Comparison of ENCODE assay signal across 5 cellular contexts in genomic region chr15:76887280-76888141, GRCh38. TPM values are rescaled to one million over a fixed set of nuclear protein-coding genes. Genes with fewer than 3 reads are reported as not detected.
DNase-seq lines count a peak whose midpoint lies in the region; FAIRE-seq and TF ChIP-seq lines count a peak whose summit lies in the region.
"Not testable (repeated sequence)": the region's sequence is repeated elsewhere in the genome, so short reads cannot be mapped to it uniquely, and the experiment has no call there.

No MANE protein-coding gene starts in this region.

- H4K91ac ChIP-seq in H1 (replicated peaks; ENCODE audit: insufficient read length, low read length) = not testable (repeated sequence)

- not testable (repeated sequence) for H3K4me3 Mint-ChIP-seq in neural progenitor cell; progenitor cell of endocrine pancreas (ENCODE audit: low read depth)

- H4K8ac ChIP-seq in H1 (ENCODE audit: extremely low read depth, insufficient read depth, low read length) = not testable (repeated sequence)

- DNase-seq in H1 (ENCODE audit: low read depth in 1 of 2, low spot score in 2 of 2); progenitor cell of endocrine pancreas (ENCODE audit: low spot score, unreplicated experiment): not testable (repeated sequence)
- DNase-seq in left kidney (ENCODE audit: low read depth, low spot score) (peak; percentile 11), neural progenitor cell (ENCODE audit: low spot score) (peak; percentile 7)

- not testable (repeated sequence) for H3K23ac ChIP-seq in H1 (ENCODE audit: insufficient read length)

- H3K79me1 ChIP-seq in H1 (ENCODE audit: low read depth, low read length) = not testable (repeated sequence)

- TF ChIP-seq POLR2A in H1 (IDR thresholded peaks at IDR 0.05; ENCODE audit: control extremely low read depth in 1 of 2, low read depth in 2 of 2, low read length in 2 of 2) = not testable (repeated sequence)

- not testable (repeated sequence) for H3K79me2 ChIP-seq in H1 (ENCODE audit: control insufficient read depth in 1 of 2, insufficient read depth in 2 of 2, low read length in 2 of 2); neural progenitor cell (ENCODE audit: low read depth)

- not testable (repeated sequence) for H3K4me2 ChIP-seq in H1 (ENCODE audit: insufficient read depth in 1 of 2, low read depth in 2 of 2, low read length in 2 of 2); neural progenitor cell

- H3K4ac ChIP-seq in H1 (replicated peaks; ENCODE audit: insufficient read length, low read depth, low read length) = not testable (repeated sequence)

- not testable (repeated sequence) for H2BK15ac ChIP-seq in H1 (ENCODE audit: low read length)

- not testable (repeated sequence) for H2BK5ac ChIP-seq in H1 (ENCODE audit: low read depth, low read length)

- H3K4me1 Mint-ChIP-seq in neural progenitor cell; progenitor cell of endocrine pancreas (ENCODE audit: low read depth): not testable (repeated sequence)

- not testable (repeated sequence) for H3K27me3 ChIP-seq in H1 (replicated peaks in 1 of 4; ENCODE audit: control insufficient read depth in 3 of 4, extremely low read depth in 1 of 4, insufficient read depth in 3 of 4, low read length in 3 of 4); neural progenitor cell

- CTCF ChIA-PET in H1 (lab: Charles Lee; ENCODE audit: partially characterized antibody) = interaction anchor here (0.6 to 1.3 kb wide), 2 partner anchors 9 to 11 kb away, joined by 3 to 5 read pairs; no protein-coding TSS in a partner anchor

- H2BK12ac ChIP-seq in H1 (ENCODE audit: low read depth, low read length) = not testable (repeated sequence)

- 82% methylated on average over 14 of the region's 14 CpGs; no CpG with 5 or more reads in 1 of the 2 experiments for WGBS in H1 (ENCODE audit: extremely low coverage in 1 of 2, insufficient coverage in 1 of 2, insufficient read length in 1 of 2, insufficient replicate concordance in 2 of 2, low coverage in 1 of 2, low lambda C conversion rate in 2 of 2, missing lambda C conversion rate in 1 of 2), 2 experiments

- not testable (repeated sequence) for H4K20me1 ChIP-seq in H1 (replicated peaks in 1 of 2; ENCODE audit: control insufficient read depth in 1 of 2, insufficient read depth in 2 of 2, low read length in 2 of 2); neural progenitor cell (ENCODE audit: low read depth)

- H3K56ac ChIP-seq in H1 (replicated peaks; ENCODE audit: insufficient read length, low read depth, low read length) = not testable (repeated sequence)

- not testable (repeated sequence) for H4K5ac ChIP-seq in H1 (ENCODE audit: insufficient read length, low read depth, low read length)

- H3K4me3 ChIP-seq in H1 (ENCODE audit: extremely low read depth in 1 of 4, insufficient read depth in 2 of 4, low read depth in 3 of 4, low read length in 4 of 4); neural progenitor cell: not testable (repeated sequence)

- not testable (repeated sequence) for H3K4me1 ChIP-seq in H1 (replicated peaks in 1 of 4; ENCODE audit: control insufficient read depth in 3 of 4, insufficient read depth in 4 of 4, low read length in 3 of 4); neural progenitor cell

- peak overlapping the region; percentile 19; the same call in 1 of the 2 replicates for H3K18ac ChIP-seq in H1 (ENCODE audit: extremely low read depth, low read length)

- H3K27ac Mint-ChIP-seq in neural progenitor cell = not testable (repeated sequence)
- H3K27ac Mint-ChIP-seq in progenitor cell of endocrine pancreas = peak overlapping the region; percentile 27

- peaks cover 27% of the 10 kb centered on the region for H3K9me3 Mint-ChIP-seq in neural progenitor cell
- peaks cover 22% of the 10 kb centered on the region for H3K9me3 Mint-ChIP-seq in progenitor cell of endocrine pancreas (ENCODE audit: low read depth)

- H3K23me2 ChIP-seq in H1 (ENCODE audit: low read depth, low read length) = not testable (repeated sequence)

- FAIRE-seq in H1 (lab: Jason Lieb, UNC) = not testable (repeated sequence)

- H3K9ac ChIP-seq in H1 (replicated peaks in 1 of 4; ENCODE audit: extremely low read depth in 1 of 4, low read depth in 3 of 4, low read length in 3 of 4); neural progenitor cell: not testable (repeated sequence)

- not testable (repeated sequence) for H2AFZ ChIP-seq in H1 (ENCODE audit: low read length); neural progenitor cell (replicated peaks)

- H2BK120ac ChIP-seq in H1 (replicated peaks; ENCODE audit: low read depth, low read length) = not testable (repeated sequence)

- not testable (repeated sequence) for H3F3A ChIP-seq in neural progenitor cell (ENCODE audit: low read depth)

- peaks cover 17% of the 10 kb centered on the region for H3K36me3 Mint-ChIP-seq in neural progenitor cell
- H3K36me3 Mint-ChIP-seq in progenitor cell of endocrine pancreas (ENCODE audit: insufficient read depth) = peaks cover 39% of the 10 kb centered on the region

- POLR2A ChIA-PET in H1 (lab: Charles Lee; ENCODE audit: partially characterized antibody) = interaction anchor here (1.5 kb wide), 1 partner anchor 14 kb away, joined by 5 read pairs; no protein-coding TSS in a partner anchor

- not testable (repeated sequence) for H3K9me3 ChIP-seq in H1 (ENCODE audit: insufficient read depth in 2 of 2, low read depth in 1 of 2, low read length in 1 of 2); neural progenitor cell (ENCODE audit: low read depth)

- TF ChIP-seq RAD21 in H1 (IDR thresholded peaks at IDR 0.05 in 1 of 2, conservative IDR thresholded peaks at IDR 0.05 in 1 of 2; ENCODE audit: low read depth in 2 of 2, low read length in 2 of 2) = not testable (repeated sequence)

- H3K27me3 Mint-ChIP-seq in neural progenitor cell (ENCODE audit: insufficient read depth, low read depth); progenitor cell of endocrine pancreas: not testable (repeated sequence)

- not testable (repeated sequence) for H3K36me3 ChIP-seq in H1 (ENCODE audit: control insufficient read depth in 2 of 4, insufficient read depth in 4 of 4, low read length in 3 of 4); neural progenitor cell

- H3K14ac ChIP-seq in H1 (ENCODE audit: insufficient read length) = not testable (repeated sequence)

- not testable (repeated sequence) for H2AK5ac ChIP-seq in H1 (ENCODE audit: low read depth, low read length)

- not testable (repeated sequence) for TF ChIP-seq EP300 in H1 (IDR thresholded peaks at IDR 0.05; ENCODE audit: borderline replicate concordance in 1 of 2, low read depth in 2 of 2, low read length in 2 of 2)

- not testable (repeated sequence) for TF ChIP-seq CTCF in VCaP (conservative IDR thresholded peaks at IDR 0.05); H1 (IDR thresholded peaks at IDR 0.05; ENCODE audit: control extremely low read depth in 1 of 3, insufficient read depth in 1 of 3, low read depth in 1 of 3, low read length in 3 of 3); neural progenitor cell (IDR thresholded peaks at IDR 0.05); progenitor cell of endocrine pancreas (IDR thresholded peaks at IDR 0.05; ENCODE audit: unreplicated experiment)

- peak overlapping the region; percentile 58 for H3K27ac ChIP-seq in VCaP
- not testable (repeated sequence) for H3K27ac ChIP-seq in H1 (ENCODE audit: low read depth, low read length); neural progenitor cell

- H2BK20ac ChIP-seq in H1 (ENCODE audit: low read length) = not testable (repeated sequence)

RNA-seq across cellular contexts. Expression of gene SCAPER, which starts 17.6 kb away (rescaled TPM):
- total RNA-seq in H1 (2021; fragmentation: NEBNext Ultra II Directional; extraction: Animal tissue kit (Norgen Biotek cat#: 25700)) = 6.8 and 6.9 TPM in 2 replicates
- polyA plus RNA-seq in H1 (2011; rRNA removed) = 1.4 and 1.6 TPM in 2 replicates
- polyA plus RNA-seq in H1 (2011; cell fraction: cytosol; rRNA removed) = 1.9 TPM
- 2.8 TPM for polyA plus RNA-seq in H1 (2011; cell fraction: nucleus; rRNA removed)
- polyA plus RNA-seq in H1 (2012, experiment 1 of 2) = 2.9 to 3.5 TPM (median 3.4 TPM) in 4 replicates
- 0.29 TPM for polyA plus RNA-seq in H1 (2012, experiment 2 of 2)
- 3.9 TPM for polyA plus RNA-seq in H1 (2013, experiment 1 of 2)
- 4.4 TPM for polyA plus RNA-seq in H1 (2013, experiment 2 of 2)
- 2.3 and 4.5 TPM in 2 replicates for polyA minus RNA-seq in H1 (2011; rRNA and poly(A)+ RNA removed)
- 3.1 TPM for polyA minus RNA-seq in H1 (2011; cell fraction: cytosol; rRNA and poly(A)+ RNA removed)
- polyA minus RNA-seq in H1 (2011; cell fraction: nucleus; rRNA and poly(A)+ RNA removed) = 18.2 TPM
- 15.0 and 20.4 TPM in 2 replicates for total RNA-seq in neural progenitor cell (ENCODE audit: low replicate concordance)
- 43.1 and 43.3 TPM in 2 replicates for total RNA-seq in progenitor cell of endocrine pancreas

RNA-seq across cellular contexts. Expression of gene RCN2, which starts 44.0 kb away (rescaled TPM):
- total RNA-seq in H1 (2021; fragmentation: NEBNext Ultra II Directional; extraction: Animal tissue kit (Norgen Biotek cat#: 25700)) = 125 and 137 TPM in 2 replicates
- polyA plus RNA-seq in H1 (2011; rRNA removed) = 33.3 and 65.6 TPM in 2 replicates
- 110 TPM for polyA plus RNA-seq in H1 (2011; cell fraction: cytosol; rRNA removed)
- 51.3 TPM for polyA plus RNA-seq in H1 (2011; cell fraction: nucleus; rRNA removed)
- 66.7 to 117 TPM (median 84.6 TPM) in 4 replicates for polyA plus RNA-seq in H1 (2012, experiment 1 of 2)
- polyA plus RNA-seq in H1 (2012, experiment 2 of 2) = 38.3 TPM
- 154 TPM for polyA plus RNA-seq in H1 (2013, experiment 1 of 2)
- polyA plus RNA-seq in H1 (2013, experiment 2 of 2) = 174 TPM
- polyA minus RNA-seq in H1 (2011; rRNA and poly(A)+ RNA removed) = 19.2 and 31.9 TPM in 2 replicates
- polyA minus RNA-seq in H1 (2011; cell fraction: cytosol; rRNA and poly(A)+ RNA removed) = 39.9 TPM
- polyA minus RNA-seq in H1 (2011; cell fraction: nucleus; rRNA and poly(A)+ RNA removed) = 29.9 TPM
- 358 and 645 TPM in 2 replicates for total RNA-seq in neural progenitor cell (ENCODE audit: low replicate concordance)
- total RNA-seq in progenitor cell of endocrine pancreas = 232 and 236 TPM in 2 replicates
